8 cellular contexts compared by ENCODE assay signal in the genomic region with DNA sequence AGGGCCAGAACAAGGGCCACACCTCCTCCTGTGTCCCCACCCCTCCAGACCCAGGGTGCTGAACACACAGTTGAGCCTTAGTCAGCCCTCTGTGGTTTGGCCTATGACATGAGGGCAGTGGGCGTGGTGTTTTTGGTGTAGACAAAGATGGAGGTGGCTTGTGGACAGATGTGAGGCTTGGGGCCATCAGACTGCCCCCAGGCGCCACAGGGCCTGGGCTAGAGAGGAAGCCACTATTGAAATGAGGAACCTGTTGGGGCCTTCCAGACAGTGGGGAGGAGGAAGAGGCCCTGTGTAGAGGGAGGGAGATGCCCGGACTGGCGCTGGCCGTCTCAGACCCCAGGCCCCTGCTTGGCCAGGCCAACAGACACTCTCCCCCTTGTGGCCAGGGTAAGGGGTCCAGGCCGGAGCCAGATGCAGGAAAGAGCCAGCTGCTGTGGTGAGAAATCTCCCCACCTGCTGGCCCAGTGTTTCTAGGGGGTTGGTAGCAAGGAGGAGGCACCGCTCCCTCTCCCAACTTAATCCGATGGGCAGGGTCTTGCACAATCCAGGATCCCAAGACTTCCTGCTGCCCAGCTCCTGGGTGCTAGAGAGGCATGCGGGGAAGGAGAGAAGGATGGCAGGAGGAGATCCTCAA. TPM values are rescaled to one million over a fixed set of nuclear protein-coding genes. Genes with fewer than 3 reads are reported as not detected.
DNase-seq lines count a peak whose midpoint lies in the region; ATAC-seq and TF ChIP-seq lines count a peak whose summit lies in the region.

No MANE protein-coding gene starts in this region.

- no peaks in the 10 kb centered on the region for H3K27me3 Mint-ChIP-seq in activated T-cell treated with anti-CD3 and anti-CD28 coated beads, Interleukin-2, amount 50 U/mL, for 4 hours (ENCODE audit: low read depth)
- H3K27me3 Mint-ChIP-seq in activated CD8-positive, alpha-beta T cell treated with anti-CD3 and anti-CD28 coated beads for 36 hours: no peaks in the 10 kb centered on the region
- no peaks in the 10 kb centered on the region for H3K27me3 Mint-ChIP-seq in stimulated activated naive CD8-positive, alpha-beta T cell treated with anti-CD3 and anti-CD28 coated beads, Interleukin-15, Interleukin-2, amounts not matched to agents 100 ng/mL and 50 ng/mL, for 24 hours

- TF ChIP-seq CTCF in activated CD8-positive, alpha-beta T cell treated with anti-CD3 and anti-CD28 coated beads for 36 hours (IDR thresholded peaks at IDR 0.05): no peak

- no peaks in the 10 kb centered on the region for H3K36me3 Mint-ChIP-seq in activated T-cell treated with anti-CD3 and anti-CD28 coated beads, Interleukin-2, amount 50 U/mL, for 4 hours (ENCODE audit: insufficient read depth)
- H3K36me3 Mint-ChIP-seq in activated CD8-positive, alpha-beta T cell treated with anti-CD3 and anti-CD28 coated beads for 36 hours (ENCODE audit: low read depth): no peaks in the 10 kb centered on the region
- peaks cover 4% of the 10 kb centered on the region for H3K36me3 Mint-ChIP-seq in stimulated activated naive CD8-positive, alpha-beta T cell treated with anti-CD3 and anti-CD28 coated beads, Interleukin-15, Interleukin-2, amounts not matched to agents 100 ng/mL and 50 ng/mL, for 24 hours (ENCODE audit: low read depth)

- peak overlapping the region; percentile 9 for H3K27ac Mint-ChIP-seq in activated CD8-positive, alpha-beta T cell treated with anti-CD3 and anti-CD28 coated beads for 36 hours
- H3K27ac Mint-ChIP-seq in stimulated activated naive CD8-positive, alpha-beta T cell treated with anti-CD3 and anti-CD28 coated beads, Interleukin-15, Interleukin-2, amounts not matched to agents 100 ng/mL and 50 ng/mL, for 24 hours: peak overlapping the region; percentile 43

- H3K4me1 Mint-ChIP-seq in activated T-cell treated with anti-CD3 and anti-CD28 coated beads, Interleukin-2, amount 50 U/mL, for 4 hours (ENCODE audit: low read depth): peaks cover 7% of the 10 kb centered on the region
- peaks cover 16% of the 10 kb centered on the region for H3K4me1 Mint-ChIP-seq in activated CD8-positive, alpha-beta T cell treated with anti-CD3 and anti-CD28 coated beads for 36 hours (ENCODE audit: low read depth)
- H3K4me1 Mint-ChIP-seq in stimulated activated naive CD8-positive, alpha-beta T cell treated with anti-CD3 and anti-CD28 coated beads, Interleukin-15, Interleukin-2, amounts not matched to agents 100 ng/mL and 50 ng/mL, for 24 hours (ENCODE audit: low read depth): peaks cover 28% of the 10 kb centered on the region

- POLR2A ChIA-PET in activated CD8-positive, alpha-beta T cell treated with anti-CD3 and anti-CD28 coated beads for 36 hours (lab: Charles Lee): no interaction called here

- intact Hi-C loops in activated CD8-positive, alpha-beta T cell treated with anti-CD3 and anti-CD28 coated beads for 36 hours (cut with micrococcal nuclease): no loop called here

- no peak for DNase-seq in activated T-cell treated with anti-CD3 and anti-CD28 coated beads, Interleukin-2, amount 50 U/mL, for 4 hours
- no peak for DNase-seq in activated T-cell treated with anti-CD3 and anti-CD28 coated beads, Interleukin-2, amount 50 U/mL, for 1 hour
- peak; percentile 75 for DNase-seq in activated CD8-positive, alpha-beta T cell treated with anti-CD3 and anti-CD28 coated beads for 36 hours
- DNase-seq in iPS-NIHi11 (ENCODE audit: low spot score) (peak; percentile 70), COLO829 (ENCODE audit: low spot score) (no peak)

- ATAC-seq in activated T-cell treated with anti-CD3 and anti-CD28 coated beads, Interleukin-2, amount 50 U/mL, for 4 hours: peak; percentile 59 to 60
- peak; percentile 67 for ATAC-seq in HG03469 (IDR thresholded peaks at IDR 0.05; ENCODE audit: unreplicated experiment)
- ATAC-seq in activated CD8-positive, alpha-beta T cell treated with anti-CD3 and anti-CD28 coated beads for 36 hours: peak; percentile 90
- no peak for ATAC-seq in HG03521 (IDR thresholded peaks at IDR 0.05; ENCODE audit: unreplicated experiment)

- H3K9me3 Mint-ChIP-seq in activated T-cell treated with anti-CD3 and anti-CD28 coated beads, Interleukin-2, amount 50 U/mL, for 4 hours: peaks cover 6% of the 10 kb centered on the region
- peaks cover 4% of the 10 kb centered on the region for H3K9me3 Mint-ChIP-seq in activated CD8-positive, alpha-beta T cell treated with anti-CD3 and anti-CD28 coated beads for 36 hours
- peaks cover 7% of the 10 kb centered on the region for H3K9me3 Mint-ChIP-seq in stimulated activated naive CD8-positive, alpha-beta T cell treated with anti-CD3 and anti-CD28 coated beads, Interleukin-15, Interleukin-2, amounts not matched to agents 100 ng/mL and 50 ng/mL, for 24 hours

- H3K4me3 Mint-ChIP-seq in activated T-cell treated with anti-CD3 and anti-CD28 coated beads, Interleukin-2, amount 50 U/mL, for 4 hours: no peak overlapping the region
- no peak overlapping the region for H3K4me3 Mint-ChIP-seq in activated CD8-positive, alpha-beta T cell treated with anti-CD3 and anti-CD28 coated beads for 36 hours
- H3K4me3 Mint-ChIP-seq in stimulated activated naive CD8-positive, alpha-beta T cell treated with anti-CD3 and anti-CD28 coated beads, Interleukin-15, Interleukin-2, amounts not matched to agents 100 ng/mL and 50 ng/mL, for 24 hours: no peak overlapping the region

- CTCF ChIA-PET in activated CD8-positive, alpha-beta T cell treated with anti-CD3 and anti-CD28 coated beads for 36 hours (lab: Charles Lee): interaction anchor here (0.9 to 1.3 kb wide), 3 partner anchors 16 to 99 kb away, joined by 3 to 4 read pairs (median 3); no protein-coding TSS in a partner anchor

RNA-seq across cellular contexts. Expression of gene SMAD7, which starts 53.8 kb away (rescaled TPM):
- total RNA-seq in activated T-cell treated with anti-CD3 and anti-CD28 coated beads, Interleukin-2, amount 50 U/mL, for 4 hours: 10 to 100 TPM in 1 of 3 donors, 1 to 10 TPM in 2; 8.0 to 13.6 (median 9.6) TPM
- total RNA-seq in activated CD8-positive, alpha-beta T cell treated with anti-CD3 and anti-CD28 coated beads for 36 hours: 10 to 100 TPM; 17.4 to 18.1 TPM

Comparison
In these comparisons a context has a peak if more than half of its experiments do, and no peak if none do; other contexts are left out.
1. DNase-seq: peak in activated CD8-positive, alpha-beta T cell treated with anti-CD3 and anti-CD28 coated beads for 36 hours (single experiment) and iPS-NIHi11 (single experiment); none in activated T-cell treated with anti-CD3 and anti-CD28 coated beads, Interleukin-2, amount 50 U/mL, for 4 hours (single experiment), activated T-cell treated with anti-CD3 and anti-CD28 coated beads, Interleukin-2, amount 50 U/mL, for 1 hour (single experiment) and COLO829 (single experiment).